In the genomic region with DNA sequence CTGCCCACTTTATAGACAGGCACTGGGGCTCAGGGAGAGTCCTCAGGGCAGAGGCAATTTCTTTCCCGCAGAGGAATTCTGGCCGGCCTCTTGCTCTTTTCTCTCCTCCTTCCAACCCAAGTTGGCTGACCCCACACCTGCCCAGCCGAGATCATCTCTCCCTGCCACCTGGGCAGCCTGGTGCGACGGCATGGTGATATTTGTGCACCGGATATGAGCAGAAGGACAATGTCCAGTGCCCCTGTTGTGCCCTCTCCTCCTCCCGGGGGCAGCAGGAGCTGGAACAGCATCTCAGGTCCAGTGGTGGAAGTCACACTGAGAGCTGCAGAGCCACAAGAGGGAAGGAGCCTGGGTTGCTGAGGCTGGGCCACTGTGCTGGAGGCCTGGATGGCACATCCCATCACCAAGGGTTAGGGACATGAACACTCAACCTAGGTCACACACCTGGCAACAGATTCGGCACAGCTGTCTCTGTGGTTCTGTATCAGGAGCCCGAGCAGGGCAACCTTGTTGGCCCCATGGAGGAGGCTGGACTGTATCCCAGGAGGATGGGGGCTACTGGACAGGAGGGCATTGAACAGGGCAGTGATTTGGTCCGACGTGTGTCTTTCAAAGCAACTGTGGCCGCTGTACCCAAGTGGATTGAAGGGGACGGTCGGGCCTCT, we compare ENCODE assay signal across 25 cellular contexts. TPM values are rescaled to one million over a fixed set of nuclear protein-coding genes. Genes with fewer than 3 reads are reported as not detected.
DNase-seq lines count a peak whose midpoint lies in the region; ATAC-seq and TF ChIP-seq lines count a peak whose summit lies in the region.
"Had no signal": no experiment of that assay in that cellular context is flagged by ENCODE, and none has a peak within 500 bp of the region (broad histone marks: within the 10 kb centered on the region; RNA-seq: fewer than 3 reads in every experiment).

No MANE protein-coding gene starts in this region.

- H2AK5ac ChIP-seq in H9 (ENCODE audit: insufficient read length, low read length): no peak overlapping the region

- H3K27me3 Mint-ChIP-seq in H9 (ENCODE audit: low read depth) (peaks cover 11% of the 10 kb centered on the region), glutamatergic neuron (ENCODE audit: unreplicated experiment) (peaks cover 2% of the 10 kb centered on the region)

- no peak overlapping the region for H4K8ac ChIP-seq in H9 (replicated peaks; ENCODE audit: insufficient read length, low read depth, low read length)

- DNase-seq in activated effector memory CD4-positive, alpha-beta T cell treated with anti-CD3 and anti-CD28 coated beads, Interleukin-2, amount 50 U/mL, for 16 hours: peak; percentile 31
- DNase-seq in activated effector memory CD4-positive, alpha-beta T cell treated with Interleukin-2 at 50 U/mL for 16 hours: no peak
- peak; percentile 19 for DNase-seq in H9
- DNase-seq in glutamatergic neuron: peak; percentile 4
- peak; percentile 34 for DNase-seq in sciatic nerve (ENCODE audit: low spot score)
- DNase-seq in AG08395 (ENCODE audit: low spot score): no peak
- DNase-seq: activated CD4-positive, CD25-positive, alpha-beta regulatory T cell; activated CD8-positive, alpha-beta T cell treated with anti-CD3 and anti-CD28 coated beads for 36 hours; central memory CD4-positive, alpha-beta T cell; GDM1; GOT3; KBM-7; MM.1S; NCI-H1417 treated with DMSO at 0.1 percent for 48 hours; NCI-H446 treated with DMSO at 0.1 percent for 48 hours; PC-3; SHP77 treated with DMSO at 0.1 percent for 48 hours; stimulated activated CD8-positive, alpha-beta memory T cell treated with anti-CD3 and anti-CD28 coated beads, Interleukin-4, amount 100 ng/mL, for 48 hours; T-helper 9 cell had no signal

- no peak overlapping the region for H4K5ac ChIP-seq in H9 (ENCODE audit: insufficient read length, low read depth, low read length)

- H4K91ac ChIP-seq in H9 (ENCODE audit: insufficient read length, low read depth, low read length): no peak overlapping the region

- no peak overlapping the region for H2BK120ac ChIP-seq in H9 (ENCODE audit: low read depth, low read length, poor library complexity, severe bottlenecking)

- H3K56ac ChIP-seq in H9 (ENCODE audit: insufficient read length, low read depth, low read length): no peak overlapping the region

- H3K79me1 ChIP-seq in H9 (ENCODE audit: insufficient read depth, low read depth, low read length, poor library complexity, severe bottlenecking): no peaks in the 10 kb centered on the region

- H3K4me3 Mint-ChIP-seq in H9 (no peak overlapping the region), glutamatergic neuron (ENCODE audit: unreplicated experiment) (no peak overlapping the region)
- H3K4me3 Mint-ChIP-seq: activated CD8-positive, alpha-beta T cell treated with anti-CD3 and anti-CD28 coated beads for 36 hours; type B pancreatic cell had no signal

- H2BK12ac ChIP-seq in H9 (ENCODE audit: insufficient read length, low read depth, low read length): no peak overlapping the region

- no peak overlapping the region for H3K14ac ChIP-seq in H9 (ENCODE audit: insufficient read depth, low read length)

- H2AFZ ChIP-seq in H9 (ENCODE audit: low read length): no peak overlapping the region

- intact Hi-C loops in sciatic nerve (cut with DNase I): no loop called here

- H3K36me3 Mint-ChIP-seq in H9 (ENCODE audit: insufficient read depth in 1 of 3, low read depth in 3 of 3): peaks cover 0 to 4% (median 2%) of the 10 kb centered on the region in 3 experiments; a peak in 4 of 7 replicates
- peaks cover 8% of the 10 kb centered on the region for H3K36me3 Mint-ChIP-seq in glutamatergic neuron (ENCODE audit: unreplicated experiment)
- H3K36me3 Mint-ChIP-seq: type B pancreatic cell had no signal

- H3K27ac Mint-ChIP-seq in H9: no peak overlapping the region; a peak in 1 of 7 replicates
- no peak overlapping the region for H3K27ac Mint-ChIP-seq in glutamatergic neuron (ENCODE audit: unreplicated experiment)
- H3K27ac Mint-ChIP-seq: activated CD8-positive, alpha-beta T cell treated with anti-CD3 and anti-CD28 coated beads for 36 hours; progenitor cell of endocrine pancreas; type B pancreatic cell had no signal

- H4K20me1 ChIP-seq in H9 (ENCODE audit: control insufficient read depth, insufficient read depth, insufficient read length): no peaks in the 10 kb centered on the region

- H3K9me3 ChIP-seq in H9 (ENCODE audit: control insufficient read depth, low read depth, low read length): no peaks in the 10 kb centered on the region

- no peak for ATAC-seq in sciatic nerve
- no peak for ATAC-seq in GM18861 (IDR thresholded peaks at IDR 0.05; ENCODE audit: unreplicated experiment)
- ATAC-seq in GM21360 (IDR thresholded peaks at IDR 0.05; ENCODE audit: unreplicated experiment): no peak
- ATAC-seq: activated CD8-positive, alpha-beta T cell treated with anti-CD3 and anti-CD28 coated beads for 36 hours; PC-3 had no signal

- H3K4me1 Mint-ChIP-seq in H9 (no peaks in the 10 kb centered on the region), glutamatergic neuron (ENCODE audit: low read depth, unreplicated experiment) (peaks cover 2% of the 10 kb centered on the region)

- H3K27me3 ChIP-seq in H9 (ENCODE audit: insufficient read depth, low read length): no peaks in the 10 kb centered on the region

- no peak overlapping the region for H3K18ac ChIP-seq in H9 (ENCODE audit: insufficient read length, low read depth, low read length)

- no peak overlapping the region for H2BK15ac ChIP-seq in H9 (ENCODE audit: low read depth, low read length)

- no peak overlapping the region for H3K4ac ChIP-seq in H9 (ENCODE audit: low read depth, low read length)

- H3K79me2 ChIP-seq in H9 (ENCODE audit: insufficient read depth, low read length): no peaks in the 10 kb centered on the region

- no peak overlapping the region for H3K4me2 ChIP-seq in H9 (ENCODE audit: insufficient read depth, insufficient read length, low read length)

- no peak overlapping the region for H3K27ac ChIP-seq in H9 (ENCODE audit: insufficient read length, low read depth, low read length)
- H3K27ac ChIP-seq: epithelial cell of prostate had no signal

- no CpG with 5 or more reads among the region's 14 CpGs for whole genome bisulfite sequencing in H9 (ENCODE audit: extremely low coverage, insufficient read length, low lambda C conversion rate)

- no peak overlapping the region for H2BK20ac ChIP-seq in H9 (ENCODE audit: low read depth, low read length, poor library complexity, severe bottlenecking)

- H3K9me3 Mint-ChIP-seq in H9 (peaks cover 2 to 7% of the 10 kb centered on the region in 2 experiments; a peak in 3 of 5 replicates), glutamatergic neuron (ENCODE audit: unreplicated experiment) (no peaks in the 10 kb centered on the region)
- H3K9me3 Mint-ChIP-seq: activated CD8-positive, alpha-beta T cell treated with anti-CD3 and anti-CD28 coated beads for 36 hours; type B pancreatic cell had no signal

- H3K9ac ChIP-seq in H9 (ENCODE audit: extremely low read depth, insufficient read length, low read length): no peak overlapping the region

- TF ChIP-seq CTCF in H9 (conservative IDR thresholded peaks at IDR 0.05) (no peak), glutamatergic neuron (IDR thresholded peaks at IDR 0.05; ENCODE audit: partially characterized antibody, unreplicated experiment) (no peak)

- H2BK5ac ChIP-seq in H9 (ENCODE audit: insufficient read length, low read length): no peak overlapping the region

- no peaks in the 10 kb centered on the region for H3K4me1 ChIP-seq in H9 (ENCODE audit: insufficient read depth, low read length)

- no peaks in the 10 kb centered on the region for H3K23me2 ChIP-seq in H9 (ENCODE audit: insufficient read length, low read depth, low read length, poor library complexity, severe bottlenecking)

- no peak overlapping the region for H3T11ph ChIP-seq in H9 (ENCODE audit: low read length)

- no peak overlapping the region for H3K23ac ChIP-seq in H9 (ENCODE audit: insufficient read length, low read depth, low read length)

RNA-seq across cellular contexts. Expression of a gene that starts 57.7 kb away (rescaled TPM):
- total RNA-seq in H9 (2021): 0.20 TPM in 1 of 2 replicates, not detected in the other
- total RNA-seq in glutamatergic neuron (ENCODE audit: unreplicated experiment): not detected
- total RNA-seq in sciatic nerve: 1.6 TPM
- total RNA-seq: activated CD8-positive, alpha-beta T cell treated with anti-CD3 and anti-CD28 coated beads for 36 hours; mononuclear cell had no signal

Comparison
In these comparisons a context has a peak if more than half of its experiments do, and no peak if none do; other contexts are left out.
1. DNase-seq: peak in activated effector memory CD4-positive, alpha-beta T cell treated with anti-CD3 and anti-CD28 coated beads, Interleukin-2, amount 50 U/mL, for 16 hours (single experiment), H9 (single experiment), glutamatergic neuron (single experiment) and sciatic nerve (single experiment); none in activated effector memory CD4-positive, alpha-beta T cell treated with Interleukin-2 at 50 U/mL for 16 hours (single experiment) and AG08395 (single experiment).